7 cellular contexts compared by ENCODE assay signal in the genomic region with DNA sequence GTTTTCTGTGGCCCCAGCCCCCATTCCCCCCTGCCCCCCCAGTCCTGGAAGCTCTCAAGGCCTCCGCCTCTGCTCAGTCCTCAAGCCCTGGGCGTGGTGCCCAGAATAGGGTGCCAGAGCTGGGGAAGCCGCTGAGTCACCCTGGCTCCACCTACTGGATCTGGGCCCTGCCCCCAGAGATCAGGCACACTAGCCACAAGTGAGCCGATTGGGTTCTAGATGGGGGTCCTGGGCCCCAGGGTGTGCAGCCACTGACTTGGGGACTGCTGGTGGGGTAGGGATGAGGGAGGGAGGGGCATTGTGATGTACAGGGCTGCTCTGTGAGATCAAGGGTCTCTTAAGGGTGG. TPM values are rescaled to one million over a fixed set of nuclear protein-coding genes. Genes with fewer than 3 reads are reported as not detected.
DNase-seq lines count a peak whose midpoint lies in the region; ATAC-seq and TF ChIP-seq lines count a peak whose summit lies in the region.
"Had no signal": no experiment of that assay in that cellular context is flagged by ENCODE, and none has a peak within 500 bp of the region (broad histone marks: within the 10 kb centered on the region; RNA-seq: fewer than 3 reads in every experiment).

No MANE protein-coding gene starts in this region.

- H3K36me3 ChIP-seq in heart right ventricle, result peaks cover 14 to 83% (median 66%) of the 10 kb centered on the region in 9 donors

- peak overlapping the region; percentile 43 for H3K4me3 ChIP-seq in LNCaP clone FGC (ENCODE audit: low read depth, low read length)
- peak overlapping the region in 9 of 10 donors; percentile 18 to 47 (median 37) for H3K4me3 ChIP-seq in heart right ventricle

- intact Hi-C loops in heart right ventricle (cut with DNase I), result loop anchor here in 1 of 10 donors (1.0 kb wide), 1 partner anchor 17 kb away; the partner anchor contains the start of gene FAM131A

- CTCF ChIA-PET in activated CD4-positive, alpha-beta T cell treated with anti-CD3 and anti-CD28 coated beads, Interleukin-2, amount 10 ng/mL, durations not matched to agents 7 days and 5 days (lab: Charles Lee), result interaction anchor here (0.6 to 1.3 kb wide), 4 partner anchors 13 to 455 kb away, joined by 4 to 5 read pairs (median 4); no protein-coding TSS in a partner anchor

- WGBS in heart right ventricle, 2 donors, result 0% methylated on average over 4 of the region's 4 CpGs

- peaks cover 39% of the 10 kb centered on the region for H3K4me1 Mint-ChIP-seq in activated CD4-positive, alpha-beta T cell treated with anti-CD3 and anti-CD28 coated beads, Interleukin-2, amount 10 ng/mL, durations not matched to agents 7 days and 5 days
- H3K4me1 Mint-ChIP-seq in stimulated activated naive CD8-positive, alpha-beta T cell treated with anti-CD3 and anti-CD28 coated beads, Interleukin-15, Interleukin-2, amounts not matched to agents 100 ng/mL and 50 ng/mL, for 24 hours (ENCODE audit: low read depth), result peaks cover 67% of the 10 kb centered on the region

- H3K27me3 Mint-ChIP-seq in activated CD4-positive, alpha-beta T cell treated with anti-CD3 and anti-CD28 coated beads, Interleukin-2, amount 10 ng/mL, durations not matched to agents 7 days and 5 days, result no peaks in the 10 kb centered on the region
- H3K27me3 Mint-ChIP-seq in stimulated activated naive CD8-positive, alpha-beta T cell treated with anti-CD3 and anti-CD28 coated beads, Interleukin-15, Interleukin-2, amounts not matched to agents 100 ng/mL and 50 ng/mL, for 24 hours, result no peaks in the 10 kb centered on the region
- H3K27me3 Mint-ChIP-seq: activated naive CD4-positive, alpha-beta T cell treated with anti-CD3 and anti-CD28 coated beads, Interleukin-2, amount 50 U/mL, for 24 hours had no signal

- H3K27ac Mint-ChIP-seq in activated CD4-positive, alpha-beta T cell treated with anti-CD3 and anti-CD28 coated beads, Interleukin-2, amount 10 ng/mL, durations not matched to agents 7 days and 5 days, result peak overlapping the region; percentile 9
- peak overlapping the region; percentile 22 for H3K27ac Mint-ChIP-seq in stimulated activated naive CD8-positive, alpha-beta T cell treated with anti-CD3 and anti-CD28 coated beads, Interleukin-15, Interleukin-2, amounts not matched to agents 100 ng/mL and 50 ng/mL, for 24 hours

- peak overlapping the region; percentile 46 to 92 (median 88) for H3K27ac ChIP-seq in heart right ventricle

- H3K27me3 ChIP-seq in heart right ventricle, result no peaks in the 10 kb centered on the region

- peaks cover 65% of the 10 kb centered on the region for H3K36me3 Mint-ChIP-seq in activated CD4-positive, alpha-beta T cell treated with anti-CD3 and anti-CD28 coated beads, Interleukin-2, amount 10 ng/mL, durations not matched to agents 7 days and 5 days (ENCODE audit: low read depth)
- H3K36me3 Mint-ChIP-seq in stimulated activated naive CD8-positive, alpha-beta T cell treated with anti-CD3 and anti-CD28 coated beads, Interleukin-15, Interleukin-2, amounts not matched to agents 100 ng/mL and 50 ng/mL, for 24 hours (ENCODE audit: low read depth), result peaks cover 85% of the 10 kb centered on the region

- DNase-seq in LNCaP clone FGC (ENCODE audit: low read depth), result peak; percentile 83
- no peak for DNase-seq in activated CD4-positive, alpha-beta T cell treated with anti-CD3 and anti-CD28 coated beads, Interleukin-2, amount 10 ng/mL, durations not matched to agents 7 days and 5 days
- DNase-seq in heart right ventricle, result peak; percentile 96

- ATAC-seq in heart right ventricle (peak; percentile 87 to 94 (median 92)), GM19023 (IDR thresholded peaks at IDR 0.05; ENCODE audit: unreplicated experiment) (no peak), GM21737 (IDR thresholded peaks at IDR 0.05; ENCODE audit: unreplicated experiment) (no peak)

- TF ChIP-seq CTCF in LNCaP clone FGC (IDR thresholded peaks at IDR 0.05; ENCODE audit: control insufficient read depth, extremely low read depth, insufficient read depth) (no peak), heart right ventricle (IDR thresholded peaks at IDR 0.05) (peak in 1 of 9 donors; percentile 5)

- POLR2A ChIA-PET in activated CD4-positive, alpha-beta T cell treated with anti-CD3 and anti-CD28 coated beads, Interleukin-2, amount 10 ng/mL, durations not matched to agents 7 days and 5 days (lab: Charles Lee), result no interaction called here

- no peaks in the 10 kb centered on the region for H3K9me3 ChIP-seq in heart right ventricle

- H3K4me1 ChIP-seq in heart right ventricle, result peaks cover 22 to 83% (median 64%) of the 10 kb centered on the region in 9 donors

- H3K9me3 Mint-ChIP-seq in activated CD4-positive, alpha-beta T cell treated with anti-CD3 and anti-CD28 coated beads, Interleukin-2, amount 10 ng/mL, durations not matched to agents 7 days and 5 days, result no peaks in the 10 kb centered on the region
- no peaks in the 10 kb centered on the region for H3K9me3 Mint-ChIP-seq in stimulated activated naive CD8-positive, alpha-beta T cell treated with anti-CD3 and anti-CD28 coated beads, Interleukin-15, Interleukin-2, amounts not matched to agents 100 ng/mL and 50 ng/mL, for 24 hours
- H3K9me3 Mint-ChIP-seq: activated naive CD4-positive, alpha-beta T cell treated with anti-CD3 and anti-CD28 coated beads, Interleukin-2, amount 50 U/mL, for 24 hours had no signal

- H3K4me3 Mint-ChIP-seq in activated CD4-positive, alpha-beta T cell treated with anti-CD3 and anti-CD28 coated beads, Interleukin-2, amount 10 ng/mL, durations not matched to agents 7 days and 5 days, result no peak overlapping the region
- no peak overlapping the region for H3K4me3 Mint-ChIP-seq in stimulated activated naive CD8-positive, alpha-beta T cell treated with anti-CD3 and anti-CD28 coated beads, Interleukin-15, Interleukin-2, amounts not matched to agents 100 ng/mL and 50 ng/mL, for 24 hours

RNA-seq across cellular contexts. Expression of gene EIF4G1, which starts 5.7 kb away (rescaled TPM):
- 100 to 1,000 TPM; 269 to 300 TPM for total RNA-seq in activated CD4-positive, alpha-beta T cell treated with anti-CD3 and anti-CD28 coated beads, Interleukin-2, amount 10 ng/mL, durations not matched to agents 7 days and 5 days
- 100 to 1,000 TPM; 203 to 316 (median 209) TPM for total RNA-seq in heart right ventricle
- polyA plus RNA-seq in heart right ventricle, result 100 to 1,000 TPM; 142 to 277 TPM

RNA-seq across cellular contexts. Expression of gene FAM131A, which starts 17.3 kb away (rescaled TPM):
- total RNA-seq in activated CD4-positive, alpha-beta T cell treated with anti-CD3 and anti-CD28 coated beads, Interleukin-2, amount 10 ng/mL, durations not matched to agents 7 days and 5 days, result 1 to 10 TPM; 3.6 to 4.4 TPM
- total RNA-seq in heart right ventricle, result 10 to 100 TPM; 23.0 to 36.5 (median 26.7) TPM
- 10 to 100 TPM; 21.6 to 32.5 TPM for polyA plus RNA-seq in heart right ventricle

RNA-seq across cellular contexts. Expression of gene PSMD2, which starts 21.0 kb away (rescaled TPM):
- total RNA-seq in activated CD4-positive, alpha-beta T cell treated with anti-CD3 and anti-CD28 coated beads, Interleukin-2, amount 10 ng/mL, durations not matched to agents 7 days and 5 days, result 100 to 1,000 TPM; 188 to 193 TPM
- 100 to 1,000 TPM; 210 to 254 (median 231) TPM for total RNA-seq in heart right ventricle
- polyA plus RNA-seq in heart right ventricle, result 100 to 1,000 TPM in 1 of 2 donors, 10 to 100 TPM in 1; 49.0 to 288 TPM

RNA-seq across cellular contexts. Expression of gene CLCN2, which starts 41.3 kb away (rescaled TPM):
- total RNA-seq in activated CD4-positive, alpha-beta T cell treated with anti-CD3 and anti-CD28 coated beads, Interleukin-2, amount 10 ng/mL, durations not matched to agents 7 days and 5 days, result 1 to 10 TPM; 3.0 to 3.6 TPM
- total RNA-seq in heart right ventricle, result 1 to 10 TPM; 1.3 to 3.0 (median 2.4) TPM
- polyA plus RNA-seq in heart right ventricle, result 1 to 10 TPM; 1.6 to 8.4 TPM

RNA-seq across cellular contexts. Expression of gene POLR2H, which starts 41.4 kb away (rescaled TPM):
- total RNA-seq in activated CD4-positive, alpha-beta T cell treated with anti-CD3 and anti-CD28 coated beads, Interleukin-2, amount 10 ng/mL, durations not matched to agents 7 days and 5 days, result 10 to 100 TPM; 74.4 to 79.9 TPM
- total RNA-seq in heart right ventricle, result 10 to 100 TPM; 17.4 to 31.0 (median 22.9) TPM
- polyA plus RNA-seq in heart right ventricle, result 10 to 100 TPM; 55.1 to 63.7 TPM

Comparison
In these comparisons a context has a peak if more than half of its experiments do, and no peak if none do; other contexts are left out.
1. ATAC-seq: peak in heart right ventricle (8 of 8); none in GM19023 (single experiment) and GM21737 (single experiment).
2. RNA of gene FAM131A, which starts 17.3 kb away (total RNA-seq): 23.0 to 36.5 TPM in heart right ventricle; 3.6 to 4.4 TPM in activated CD4-positive, alpha-beta T cell treated with anti-CD3 and anti-CD28 coated beads, Interleukin-2, amount 10 ng/mL, durations not matched to agents 7 days and 5 days; every median in the first group is over 4 times any median in the second.